Comparison of ENCODE assay signal across 28 cellular contexts in the genomic region with DNA sequence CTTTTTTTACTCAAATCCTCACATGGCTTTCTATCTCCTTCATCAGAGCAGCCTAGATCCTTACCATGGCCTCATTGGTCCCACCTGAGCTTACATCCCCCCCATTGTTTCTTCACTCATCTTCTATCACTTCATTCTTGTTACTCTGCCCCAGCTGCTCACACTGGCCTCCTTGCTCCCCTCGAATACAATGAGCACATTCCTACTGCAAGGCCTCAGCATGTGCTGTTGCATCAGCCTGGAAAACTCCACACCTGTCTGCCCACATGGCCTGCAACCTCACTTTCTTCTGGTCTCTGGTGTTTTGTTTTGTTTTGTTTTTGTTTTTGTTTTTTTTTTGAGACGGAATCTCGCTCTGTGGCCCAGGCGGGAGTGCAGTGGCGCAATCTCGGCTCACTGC.
"Had no signal": no experiment of that assay in that cellular context is flagged by ENCODE, and none has a peak within 500 bp of the region (broad histone marks: within the 10 kb centered on the region; RNA-seq: fewer than 3 reads in every experiment).

No MANE protein-coding gene starts in this region.

- H3K4me3 ChIP-seq: neural progenitor cell, ovary, psoas muscle, right lobe of liver, sigmoid colon, stomach, thoracic aorta, thyroid gland, tibial nerve, upper lobe of left lung, vagina had no signal

- H2AFZ ChIP-seq: neural progenitor cell, parathyroid adenoma had no signal

- H3K36me3 ChIP-seq: neural progenitor cell, ovary, right lobe of liver, sigmoid colon, stomach, thoracic aorta, thyroid gland, tibial nerve, upper lobe of left lung, vagina had no signal

- H3K9me3 Mint-ChIP-seq: neural progenitor cell had no signal

- H3K9ac ChIP-seq: neural progenitor cell, parathyroid adenoma had no signal

- H3K36me3 Mint-ChIP-seq: neural progenitor cell; stimulated activated effector memory CD8-positive, alpha-beta T cell treated with anti-CD3 and anti-CD28 coated beads, Interleukin-12 subunit alpha, Interleukin-12 subunit beta, amount 100 ng/mL, for 72 hours; stimulated activated naive B cell treated with anti-CD40 and anti-IgM and Interleukin-4, amounts not matched to agents 10 μg/mL and 1 μg/mL and 100 μg/mL, for 72 hours had no signal

- H3K27ac ChIP-seq: neural progenitor cell, ovary, parathyroid adenoma, psoas muscle, right lobe of liver, sigmoid colon, stomach, thoracic aorta, thyroid gland, tibial nerve, upper lobe of left lung, vagina had no signal

- ATAC-seq: psoas muscle; right cardiac atrium; right lobe of liver; stimulated activated effector memory CD8-positive, alpha-beta T cell treated with anti-CD3 and anti-CD28 coated beads, Interleukin-12 subunit alpha, Interleukin-12 subunit beta, amount 100 ng/mL, for 72 hours; stimulated activated naive B cell treated with anti-CD40 and anti-IgM and Interleukin-4, amounts not matched to agents 10 μg/mL and 1 μg/mL and 100 μg/mL, for 72 hours had no signal

- H3K9me3 ChIP-seq: ovary, psoas muscle, sigmoid colon, thoracic aorta, thyroid gland, tibial nerve, upper lobe of left lung, vagina had no signal

- H3K27ac Mint-ChIP-seq: nephron; neural progenitor cell; progenitor cell of endocrine pancreas; stimulated activated effector memory CD8-positive, alpha-beta T cell treated with anti-CD3 and anti-CD28 coated beads, Interleukin-12 subunit alpha, Interleukin-12 subunit beta, amount 100 ng/mL, for 72 hours; stimulated activated naive B cell treated with anti-CD40 and anti-IgM and Interleukin-4, amounts not matched to agents 10 μg/mL and 1 μg/mL and 100 μg/mL, for 72 hours; stimulated activated naive CD8-positive, alpha-beta T cell treated with anti-CD3 and anti-CD28 coated beads, Interleukin-15, Interleukin-2, amounts not matched to agents 100 ng/mL and 50 ng/mL, for 24 hours had no signal

- H3K4me2 ChIP-seq: neural progenitor cell had no signal

- DNase-seq: occipital lobe; ovary; posterior cingulate gyrus; psoas muscle; right cardiac atrium; right lobe of liver; sigmoid colon; small intestine; stimulated activated CD4-positive, alpha-beta T cell treated with anti-CD3 and anti-CD28 coated beads, Interleukin-15, amount 100 ng/mL, for 24 hours; stimulated activated CD4-positive, alpha-beta T cell treated with anti-CD3 and anti-CD28 coated beads, Interleukin-2, amount 100 ng/mL, for 24 hours; stimulated activated CD4-positive, alpha-beta T cell treated with anti-CD3 and anti-CD28 coated beads, Interleukin-2, amount 100 ng/mL, for 48 hours; stimulated activated CD4-positive, alpha-beta T cell treated with anti-CD3 and anti-CD28 coated beads, Interleukin-4, amount 100 ng/mL, for 24 hours; stimulated activated naive B cell treated with anti-CD40 and anti-IgM and Interleukin-4, amounts not matched to agents 10 μg/mL and 1 μg/mL and 100 μg/mL, for 72 hours; stimulated activated naive CD4-positive, alpha-beta T cell treated with Interleukin-2 at 50 U/mL for 16 hours; stomach; thyroid gland; trophoblast cell; upper lobe of left lung had no signal

- H3K27me3 ChIP-seq: neural progenitor cell, ovary, right lobe of liver, sigmoid colon, stomach, thyroid gland, tibial nerve, upper lobe of left lung, vagina had no signal

- H3K4me1 Mint-ChIP-seq: neural progenitor cell; stimulated activated effector memory CD8-positive, alpha-beta T cell treated with anti-CD3 and anti-CD28 coated beads, Interleukin-12 subunit alpha, Interleukin-12 subunit beta, amount 100 ng/mL, for 72 hours; stimulated activated naive B cell treated with anti-CD40 and anti-IgM and Interleukin-4, amounts not matched to agents 10 μg/mL and 1 μg/mL and 100 μg/mL, for 72 hours had no signal

- H3K4me3 Mint-ChIP-seq: nephron; neural progenitor cell; stimulated activated effector memory CD8-positive, alpha-beta T cell treated with anti-CD3 and anti-CD28 coated beads, Interleukin-12 subunit alpha, Interleukin-12 subunit beta, amount 100 ng/mL, for 72 hours; stimulated activated naive B cell treated with anti-CD40 and anti-IgM and Interleukin-4, amounts not matched to agents 10 μg/mL and 1 μg/mL and 100 μg/mL, for 72 hours; stimulated activated naive CD8-positive, alpha-beta T cell treated with anti-CD3 and anti-CD28 coated beads, Interleukin-15, Interleukin-2, amounts not matched to agents 100 ng/mL and 50 ng/mL, for 24 hours had no signal

- H3K79me2 ChIP-seq: parathyroid adenoma had no signal

- H3K27me3 Mint-ChIP-seq: progenitor cell of endocrine pancreas; stimulated activated naive B cell treated with anti-CD40 and anti-IgM and Interleukin-4, amounts not matched to agents 10 μg/mL and 1 μg/mL and 100 μg/mL, for 72 hours; stimulated activated naive CD8-positive, alpha-beta T cell treated with anti-CD3 and anti-CD28 coated beads, Interleukin-15, Interleukin-2, amounts not matched to agents 100 ng/mL and 50 ng/mL, for 24 hours had no signal

- FAIRE-seq: small intestine, urothelium cell line had no signal

- H3K4me1 ChIP-seq: neural progenitor cell, parathyroid adenoma, psoas muscle, right lobe of liver, sigmoid colon, stomach, thyroid gland, vagina had no signal
